ENCODE assay signal across 22 cellular contexts in genomic region chr20:12978613-12979495, GRCh38. TPM values are rescaled to one million over a fixed set of nuclear protein-coding genes. Genes with fewer than 3 reads are reported as not detected.
"Had no signal": no experiment of that assay in that cellular context is flagged by ENCODE, and none has a peak within 500 bp of the region (broad histone marks: within the 10 kb centered on the region; RNA-seq: fewer than 3 reads in every experiment).

No MANE protein-coding gene starts in this region.

- FAIRE-seq: K562, RCC 7860 had no signal

- H3K4me2 ChIP-seq: KMS-11 had no signal

- H3K27ac ChIP-seq: KMS-11, SJSA1, SK-N-MC had no signal

- H3K36me3 Mint-ChIP-seq: IgD-negative memory B cell had no signal

- H3K27ac Mint-ChIP-seq: IgD-negative memory B cell had no signal

- ATAC-seq: K562 had no signal

- H3K4me1 Mint-ChIP-seq: IgD-negative memory B cell had no signal

- DNase-seq: Kasumi-1, MM.1S, NCI-H1092 treated with DMSO at 0.1 percent for 48 hours, NCI-H1436, NCI-H1694 treated with DMSO at 0.1 percent for 48 hours, NCI-H1930, NCI-H2081, NCI-H2107, NCI-H345, NCI-H446 treated with DMSO at 0.1 percent for 48 hours, NCI-H510A treated with DMSO at 0.1 percent for 48 hours, NCI-H69, NCI-H774, Right ventricle myocardium superior, RPMI8226, SIG-M5 had no signal

- H3K4me1 ChIP-seq: SJSA1 had no signal

- H3K9me3 ChIP-seq: SJSA1 had no signal

- H3K4me3 ChIP-seq: K562, SJSA1, SK-N-MC had no signal

RNA-seq across cellular contexts. Expression of gene SPTLC3, which starts 29.9 kb away (rescaled TPM):
- total RNA-seq: K562 had no signal
- polyA plus RNA-seq: IgD-negative memory B cell, K562 had no signal
